24 cellular contexts compared by ENCODE assay signal in the genomic region with DNA sequence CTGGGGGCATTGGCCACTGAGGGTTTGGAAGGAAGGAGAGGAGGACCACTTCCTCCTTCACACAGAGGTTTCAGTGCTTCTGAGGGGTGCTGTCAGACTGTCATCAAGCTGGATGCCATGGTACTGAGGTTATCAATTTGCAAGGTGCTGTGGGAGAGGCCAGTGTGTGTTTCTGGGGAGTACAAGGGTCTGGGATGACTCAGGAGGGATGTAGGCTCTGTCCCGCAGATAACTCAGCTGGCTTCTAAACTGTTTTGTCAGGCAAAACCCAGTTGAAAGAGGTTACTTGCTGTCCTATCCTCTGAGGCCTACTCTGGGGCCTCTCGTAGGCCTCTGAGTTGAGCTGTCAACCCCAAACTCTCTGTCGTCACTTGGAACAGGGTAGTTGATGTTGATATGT. TPM values are rescaled to one million over a fixed set of nuclear protein-coding genes. Genes with fewer than 3 reads are reported as not detected.
DNase-seq lines count a peak whose midpoint lies in the region; ATAC-seq, FAIRE-seq and TF ChIP-seq lines count a peak whose summit lies in the region.
"Had no signal": no experiment of that assay in that cellular context is flagged by ENCODE, and none has a peak within 500 bp of the region (broad histone marks: within the 10 kb centered on the region; RNA-seq: fewer than 3 reads in every experiment).

No MANE protein-coding gene starts in this region.

- POLR2A ChIA-PET in activated CD4-positive, alpha-beta T cell treated with anti-CD3 and anti-CD28 coated beads, Interleukin-2, amount 10 ng/mL, durations not matched to agents 7 days and 5 days (lab: Charles Lee) = no interaction called here
- POLR2A ChIA-PET in K562 (lab: Yijun Ruan, JAX) = interaction anchor here (0.7 to 1.2 kb wide), 2 partner anchors 10 to 52 kb away, joined by 3 read pairs; no protein-coding TSS in a partner anchor

- H3K36me3 ChIP-seq in cardiac muscle cell (no peaks in the 10 kb centered on the region), K562 (ENCODE audit: control insufficient read depth, insufficient read depth, low read length) (peaks cover 12% of the 10 kb centered on the region; the same call in 2 of the 3 replicates), neuronal stem cell (replicated peaks in 1 of 2; ENCODE audit: control insufficient read depth in 2 of 2, insufficient read depth in 2 of 2, low read length in 2 of 2) (peaks cover 0 to 12% of the 10 kb centered on the region in 2 donors)

- TF ChIP-seq EP300 in K562 (IDR thresholded peaks at IDR 0.05; ENCODE audit: low read length) = no peak; the same call in 1 of the 2 replicates

- no peak overlapping the region for H2BK12ac ChIP-seq in neuronal stem cell (ENCODE audit: low read length)

- no peak overlapping the region for H3K18ac ChIP-seq in neuronal stem cell (ENCODE audit: low read length)

- no peaks in the 10 kb centered on the region for H3K79me1 ChIP-seq in neuronal stem cell (ENCODE audit: low read depth, low read length)

- no peak overlapping the region for H2BK15ac ChIP-seq in neuronal stem cell (ENCODE audit: low read length)

- peaks cover 24% of the 10 kb centered on the region for H3K4me1 ChIP-seq in cardiac muscle cell (ENCODE audit: low read depth)
- peaks cover 20 to 34% of the 10 kb centered on the region in 2 experiments; a peak in 4 of 5 replicates for H3K4me1 ChIP-seq in K562 (replicated peaks in 1 of 2; ENCODE audit: control insufficient read depth in 2 of 2, insufficient read depth in 2 of 2, low read length in 2 of 2)
- no peaks in the 10 kb centered on the region for H3K4me1 ChIP-seq in neuronal stem cell (ENCODE audit: control insufficient read depth in 2 of 2, insufficient read depth in 1 of 2, low read depth in 1 of 2, low read length in 2 of 2)
- H3K4me1 ChIP-seq: BE2C had no signal

- H3K9me3 Mint-ChIP-seq in activated CD4-positive, alpha-beta T cell treated with anti-CD3 and anti-CD28 coated beads, Interleukin-2, amount 10 ng/mL, durations not matched to agents 7 days and 5 days = no peaks in the 10 kb centered on the region
- no peaks in the 10 kb centered on the region for H3K9me3 Mint-ChIP-seq in T-helper 2 cell treated with Interferon-gamma antibody and Interleukin-4, amounts not matched to agents 5 μg/mL and 100 μg/mL, for 36 hours
- H3K9me3 Mint-ChIP-seq: CD14-positive monocyte; CD4-positive, alpha-beta T cell; CD8-positive, alpha-beta memory T cell; GM23338; H9 had no signal

- peak overlapping the region; percentile 34 for H3K27ac Mint-ChIP-seq in activated CD4-positive, alpha-beta T cell treated with anti-CD3 and anti-CD28 coated beads, Interleukin-2, amount 10 ng/mL, durations not matched to agents 7 days and 5 days
- no peak overlapping the region for H3K27ac Mint-ChIP-seq in T-helper 2 cell treated with Interferon-gamma antibody and Interleukin-4, amounts not matched to agents 5 μg/mL and 100 μg/mL, for 36 hours
- H3K27ac Mint-ChIP-seq: CD4-positive, alpha-beta T cell; CD8-positive, alpha-beta memory T cell; GM23338; H9 had no signal

- no peaks in the 10 kb centered on the region for H3K9me1 ChIP-seq in K562 (ENCODE audit: control insufficient read depth, insufficient read depth, low read length)

- H3K4me2 ChIP-seq in K562 (ENCODE audit: insufficient read depth, low read length) (peak overlapping the region; percentile 53), neuronal stem cell (ENCODE audit: insufficient read depth, low read length, poor library complexity, severe bottlenecking) (no peak overlapping the region)
- H3K4me2 ChIP-seq: BLaER1 treated with 17β-estradiol and CSF1 and Interleukin-3, amounts not matched to agents 10 nM and 100 nM; GM23338 had no signal

- WGBS in K562 (ENCODE audit: insufficient coverage, low coverage, missing lambda C conversion rate) = 8% methylated on average over 3 of the region's 3 CpGs
- WGBS in neuronal stem cell (ENCODE audit: extremely low coverage in 2 of 2, insufficient read length in 2 of 2, insufficient replicate concordance in 1 of 2), 2 donors = no CpG with 5 or more reads among the region's 3 CpGs

- H3K14ac ChIP-seq in neuronal stem cell (ENCODE audit: low read length) = no peak overlapping the region

- no peaks in the 10 kb centered on the region for H3K79me2 ChIP-seq in K562 (ENCODE audit: control insufficient read depth, insufficient read depth, low read length)

- H3K36me3 Mint-ChIP-seq in activated CD4-positive, alpha-beta T cell treated with anti-CD3 and anti-CD28 coated beads, Interleukin-2, amount 10 ng/mL, durations not matched to agents 7 days and 5 days (ENCODE audit: low read depth) = no peaks in the 10 kb centered on the region
- peaks cover 1% of the 10 kb centered on the region for H3K36me3 Mint-ChIP-seq in T-helper 2 cell treated with Interferon-gamma antibody and Interleukin-4, amounts not matched to agents 5 μg/mL and 100 μg/mL, for 36 hours (ENCODE audit: low read depth)

- in situ Hi-C loops in K562 (cut with MboI) = no loop called here

- H2BK5ac ChIP-seq in neuronal stem cell (ENCODE audit: low read length) = no peak overlapping the region

- no peak overlapping the region for H2BK120ac ChIP-seq in neuronal stem cell (ENCODE audit: low read depth, low read length)

- H3K4me3 ChIP-seq in cardiac muscle cell (no peak overlapping the region), K562 (no peak overlapping the region), neuronal stem cell (ENCODE audit: low read length in 2 of 2) (no peak overlapping the region)
- H3K4me3 ChIP-seq: BLaER1 treated with 17β-estradiol and CSF1 and Interleukin-3, amounts not matched to agents 10 nM and 100 nM; GM12878; GM23338 had no signal

- H3K4ac ChIP-seq in neuronal stem cell (ENCODE audit: low read length) = no peak overlapping the region

- H3K9ac ChIP-seq in K562 (ENCODE audit: insufficient read depth in 1 of 2, low read depth in 2 of 2, low read length in 2 of 2) (peak overlapping the region in 1 of 2 experiments; percentile 26; a peak in 2 of 4 replicates), neuronal stem cell (ENCODE audit: low read depth, low read length, poor library complexity) (no peak overlapping the region)
- H3K9ac ChIP-seq: BLaER1 treated with 17β-estradiol and CSF1 and Interleukin-3, amounts not matched to agents 10 nM and 100 nM had no signal

- H3K27me3 ChIP-seq in cardiac muscle cell (no peaks in the 10 kb centered on the region), K562 (ENCODE audit: control insufficient read depth in 2 of 2, insufficient read depth in 2 of 2, low read length in 2 of 2) (no peaks in the 10 kb centered on the region), neuronal stem cell (ENCODE audit: control insufficient read depth in 3 of 3, insufficient read depth in 3 of 3, low read depth in 1 of 3, low read length in 3 of 3) (no peaks in the 10 kb centered on the region)
- H3K27me3 ChIP-seq: BE2C; BLaER1 treated with 17β-estradiol and CSF1 and Interleukin-3, amounts not matched to agents 10 nM and 100 nM had no signal

- peak overlapping the region; percentile 82 for H3K27ac ChIP-seq in cardiac muscle cell
- H3K27ac ChIP-seq in K562 (ENCODE audit: extremely low read depth, low read depth, low read length) = peak overlapping the region; percentile 67; the same call in 2 of the 3 replicates
- H3K27ac ChIP-seq in neuronal stem cell (replicated peaks; ENCODE audit: low read length) = no peak overlapping the region
- H3K27ac ChIP-seq: 22Rv1; BLaER1 treated with 17β-estradiol and CSF1 and Interleukin-3, amounts not matched to agents 10 nM and 100 nM had no signal

- no peak overlapping the region for H4K91ac ChIP-seq in neuronal stem cell (ENCODE audit: low read depth, low read length, poor library complexity)

- no peak overlapping the region for H4K8ac ChIP-seq in neuronal stem cell (ENCODE audit: low read depth, low read length)

- CTCF ChIA-PET in activated CD4-positive, alpha-beta T cell treated with anti-CD3 and anti-CD28 coated beads, Interleukin-2, amount 10 ng/mL, durations not matched to agents 7 days and 5 days (lab: Charles Lee) = interaction anchor here (0.6 kb wide), 1 partner anchor 1185 kb away, joined by 4 read pairs; no protein-coding TSS in a partner anchor
- CTCF ChIA-PET in K562 (lab: Yijun Ruan, JAX; ENCODE audit: low intra/inter-chr PET ratio) = no interaction called here

- no peaks in the 10 kb centered on the region for H3K27me3 Mint-ChIP-seq in activated CD4-positive, alpha-beta T cell treated with anti-CD3 and anti-CD28 coated beads, Interleukin-2, amount 10 ng/mL, durations not matched to agents 7 days and 5 days
- no peaks in the 10 kb centered on the region for H3K27me3 Mint-ChIP-seq in T-helper 2 cell treated with Interferon-gamma antibody and Interleukin-4, amounts not matched to agents 5 μg/mL and 100 μg/mL, for 36 hours (ENCODE audit: low read depth)
- H3K27me3 Mint-ChIP-seq: CD4-positive, alpha-beta T cell; CD8-positive, alpha-beta memory T cell had no signal

- ATAC-seq in Right ventricle myocardium inferior = no peak
- peak; percentile 62 for ATAC-seq in K562
- ATAC-seq: GM12878 had no signal

- H3K4me1 Mint-ChIP-seq in activated CD4-positive, alpha-beta T cell treated with anti-CD3 and anti-CD28 coated beads, Interleukin-2, amount 10 ng/mL, durations not matched to agents 7 days and 5 days = no peaks in the 10 kb centered on the region
- H3K4me1 Mint-ChIP-seq in T-helper 2 cell treated with Interferon-gamma antibody and Interleukin-4, amounts not matched to agents 5 μg/mL and 100 μg/mL, for 36 hours (ENCODE audit: low read depth) = no peaks in the 10 kb centered on the region
- H3K4me1 Mint-ChIP-seq: CD14-positive monocyte; CD8-positive, alpha-beta memory T cell; GM23338; H9 had no signal

- H3K4me3 Mint-ChIP-seq in activated CD4-positive, alpha-beta T cell treated with anti-CD3 and anti-CD28 coated beads, Interleukin-2, amount 10 ng/mL, durations not matched to agents 7 days and 5 days = no peak overlapping the region
- no peak overlapping the region for H3K4me3 Mint-ChIP-seq in T-helper 2 cell treated with Interferon-gamma antibody and Interleukin-4, amounts not matched to agents 5 μg/mL and 100 μg/mL, for 36 hours
- H3K4me3 Mint-ChIP-seq: CD14-positive monocyte; CD4-positive, alpha-beta T cell; CD8-positive, alpha-beta memory T cell; GM23338; H9 had no signal

- no TSS peak for BruUV-seq in K562 (replicated peaks; lab: Mats Ljungman, UMichigan)

- TF ChIP-seq RAD21 in K562 (CRISPR knock-in tag; conservative IDR thresholded peaks at IDR 0.05 in 1 of 2, IDR thresholded peaks at IDR 0.05 in 1 of 2) = no peak

- H2AK5ac ChIP-seq in neuronal stem cell (ENCODE audit: low read depth, low read length) = no peak overlapping the region

- H3K23ac ChIP-seq in neuronal stem cell (ENCODE audit: low read depth, low read length, poor library complexity) = peak overlapping the region; percentile 3

- TF ChIP-seq CTCF in cardiac muscle cell (IDR thresholded peaks at IDR 0.05; ENCODE audit: low read depth, low read length) (no peak), K562 (IDR thresholded peaks at IDR 0.05 in 2 of 3, conservative IDR thresholded peaks at IDR 0.05 in 1 of 3; ENCODE audit: insufficient read depth in 2 of 3, low read depth in 1 of 3, low read length in 3 of 3) (no peak)

- FAIRE-seq in K562 (lab: Jason Lieb, UNC) = peak; percentile 89
- FAIRE-seq: A204.1, D721Med, GM12878, GM19239 had no signal

- intact Hi-C loops in Right ventricle myocardium inferior (cut with DNase I) = no loop called here
- intact Hi-C loops in K562 (cut with micrococcal nuclease) = no loop called here

- H3K9me3 ChIP-seq in cardiac muscle cell (ENCODE audit: low read depth) = no peaks in the 10 kb centered on the region
- H3K9me3 ChIP-seq in K562 (replicated peaks; ENCODE audit: control insufficient read depth, insufficient read depth, low read depth, low read length) = no peaks in the 10 kb centered on the region
- H3K9me3 ChIP-seq in neuronal stem cell (replicated peaks in 1 of 2; ENCODE audit: control insufficient read depth in 2 of 2, insufficient read depth in 1 of 2, low read depth in 1 of 2, low read length in 2 of 2) = no peaks in the 10 kb centered on the region
- H3K9me3 ChIP-seq: BE2C; BLaER1 treated with 17β-estradiol and CSF1 and Interleukin-3, amounts not matched to agents 10 nM and 100 nM had no signal

- H2AFZ ChIP-seq in K562 (ENCODE audit: low read depth, low read length) (peak overlapping the region; percentile 71), neuronal stem cell (ENCODE audit: low read length) (no peak overlapping the region)
- H2AFZ ChIP-seq: GM23338 had no signal

- no peak for DNase-seq in activated CD4-positive, alpha-beta T cell treated with anti-CD3 and anti-CD28 coated beads, Interleukin-2, amount 10 ng/mL, durations not matched to agents 7 days and 5 days
- DNase-seq in activated CD4-positive, alpha-beta T cell treated with anti-CD3 and anti-CD28 coated beads, Interleukin-2, amount 50 U/mL, for 1 hour = no peak
- no peak for DNase-seq in cardiac muscle cell (ENCODE audit: low read depth in 1 of 2, low spot score in 1 of 2)
- DNase-seq in Right ventricle myocardium inferior (ENCODE audit: missing footprints) = no peak
- DNase-seq in K562 (ENCODE audit: extremely low read depth in 1 of 4, low spot score in 3 of 4) = peak in 3 of 4 experiments; percentile 19 to 77 (median 65)
- no peak for DNase-seq in neuronal stem cell (ENCODE audit: low spot score)
- no peak for DNase-seq in T-helper 2 cell treated with Interferon-gamma antibody and Interleukin-4, amounts not matched to agents 5 μg/mL and 100 μg/mL, for 36 hours (ENCODE audit: low spot score)
- no peak for DNase-seq in UCSD-AML1 (lab: John Stamatoyannopoulos, UW; ENCODE audit: unreplicated experiment)
- DNase-seq: AML-193; BE2C; CD4-positive, alpha-beta T cell; CD8-positive, alpha-beta memory T cell; DMS 273 treated with DMSO at 0.1 percent for 48 hours; EL; GDM1; H9 had no signal

- no peaks in the 10 kb centered on the region for H4K20me1 ChIP-seq in K562 (replicated peaks; ENCODE audit: control insufficient read depth, insufficient read depth, low read length)
- H4K20me1 ChIP-seq: BLaER1 treated with 17β-estradiol and CSF1 and Interleukin-3, amounts not matched to agents 10 nM and 100 nM had no signal

- no peak for TF ChIP-seq POLR2A in K562 (conservative IDR thresholded peaks at IDR 0.05)

RNA-seq across cellular contexts. Expression of a gene that starts 22.8 kb away (rescaled TPM):
- total RNA-seq in activated CD4-positive, alpha-beta T cell treated with anti-CD3 and anti-CD28 coated beads, Interleukin-2, amount 10 ng/mL, durations not matched to agents 7 days and 5 days = 1 to 10 TPM; 6.7 to 7.7 TPM
- total RNA-seq in cardiac muscle cell = 12.2 and 15.4 TPM in 2 replicates
- polyA plus RNA-seq in cardiac muscle cell = 20.3 and 20.6 TPM in 2 replicates
- 8.7 TPM for total RNA-seq in Right ventricle myocardium inferior
- 17.5 and 26.5 TPM in 2 replicates for total RNA-seq in K562 (2011; cell fraction: chromatin; rRNA removed; ENCODE audit: low replicate concordance)
- total RNA-seq in K562 (2011; cell fraction: nucleolus; rRNA removed) = 14.8 and 18.3 TPM in 2 replicates
- total RNA-seq in K562 (2011; cell fraction: nucleoplasm; rRNA removed) = 14.0 and 17.7 TPM in 2 replicates
- 2.8 and 2.9 TPM in 2 replicates for total RNA-seq in K562 (2014; rRNA removed)
- total RNA-seq in K562 (2014; rRNA removed; fragmentation: Illumina TruSeq; extraction: Trizol) = 3.5 and 4.1 TPM in 2 replicates
- 4.0 and 4.8 TPM in 2 replicates for total RNA-seq in K562 (2015; rRNA removed; fragmentation: Illumina TruSeq; extraction: Trizol)
- 6.4 and 7.1 TPM in 2 replicates for total RNA-seq in K562 (2021)
- polyA plus RNA-seq in K562 (2011; rRNA removed) = 6.9 and 8.8 TPM in 2 replicates
- polyA plus RNA-seq in K562 (2011; cell fraction: cytosol; rRNA removed) = 12.5 and 14.5 TPM in 2 replicates
- polyA plus RNA-seq in K562 (2011; cell fraction: nucleus; rRNA removed) = 17.3 and 23.9 TPM in 2 replicates
- 8.0 and 9.5 TPM in 2 replicates for polyA plus RNA-seq in K562 (2012)
- 8.9 and 9.3 TPM in 2 replicates for polyA plus RNA-seq in K562 (2014; fragmentation: Illumina TruSeq; extraction: Trizol)
- 1 to 10 TPM; 3.6 to 4.3 TPM for polyA plus RNA-seq in K562 (2014; fragmentation: Nextera tagmentation; extraction: Ambion mirVana)
- 4.5 and 8.1 TPM in 2 replicates for polyA plus RNA-seq in K562 (2014; rRNA removed)
- polyA minus RNA-seq in K562 (2011; rRNA and poly(A)+ RNA removed) = 5.0 and 6.9 TPM in 2 replicates
- polyA minus RNA-seq in K562 (2011; cell fraction: cytosol; rRNA and poly(A)+ RNA removed) = 7.6 and 7.8 TPM in 2 replicates
- 7.7 and 9.2 TPM in 2 replicates for polyA minus RNA-seq in K562 (2011; cell fraction: nucleus; rRNA and poly(A)+ RNA removed)
- polyA plus RNA-seq in neuronal stem cell (2013, experiment 1 of 2) = 6.4 TPM
- polyA plus RNA-seq in neuronal stem cell (2013, experiment 2 of 2) = 6.5 TPM

Comparison
In these comparisons a context has a peak if more than half of its experiments do, and no peak if none do; other contexts are left out.
1. DNase-seq: peak in K562 (3 of 4); none in activated CD4-positive, alpha-beta T cell treated with anti-CD3 and anti-CD28 coated beads, Interleukin-2, amount 10 ng/mL, durations not matched to agents 7 days and 5 days (single experiment), activated CD4-positive, alpha-beta T cell treated with anti-CD3 and anti-CD28 coated beads, Interleukin-2, amount 50 U/mL, for 1 hour (single experiment), cardiac muscle cell (0 of 2), Right ventricle myocardium inferior (single experiment), neuronal stem cell (single experiment), T-helper 2 cell treated with Interferon-gamma antibody and Interleukin-4, amounts not matched to agents 5 μg/mL and 100 μg/mL, for 36 hours (single experiment) and UCSD-AML1 (single experiment).